Comparison of ENCODE assay signal across 26 cellular contexts in genomic region chr15:93362821-93363220, GRCh38.
DNase-seq lines count a peak whose midpoint lies in the region; ATAC-seq, FAIRE-seq and TF ChIP-seq lines count a peak whose summit lies in the region.
"Had no signal": no experiment of that assay in that cellular context is flagged by ENCODE, and none has a peak within 500 bp of the region (broad histone marks: within the 10 kb centered on the region; RNA-seq: fewer than 3 reads in every experiment).

No MANE protein-coding gene starts in this region.

- no peaks in the 10 kb centered on the region for H3K4me1 ChIP-seq in K562 (replicated peaks in 1 of 2; ENCODE audit: control insufficient read depth in 2 of 2, insufficient read depth in 2 of 2, low read length in 2 of 2)
- H3K4me1 ChIP-seq in iPS-20b (ENCODE audit: insufficient read depth, low read length): peaks cover 43% of the 10 kb centered on the region
- H3K4me1 ChIP-seq: heart right ventricle had no signal

- peak; percentile 38; the same call in 1 of the 3 replicates for ATAC-seq in K562
- ATAC-seq in sciatic nerve: peak; percentile 51
- ATAC-seq: CD8-positive, alpha-beta T cell; heart right ventricle; T-helper 17 cell had no signal

- H4K20me1 ChIP-seq in K562 (replicated peaks; ENCODE audit: control insufficient read depth, insufficient read depth, low read length): no peaks in the 10 kb centered on the region

- H3K27ac ChIP-seq in K562 (ENCODE audit: extremely low read depth, low read depth, low read length): no peak overlapping the region
- H3K27ac ChIP-seq in iPS-20b (ENCODE audit: low read length): no peak overlapping the region
- H3K27ac ChIP-seq: epithelial cell of prostate, heart right ventricle, SJSA1, skin epidermis had no signal

- no peak for FAIRE-seq in K562 (lab: Jason Lieb, UNC)
- FAIRE-seq: HTR-8/SVneo, RCC 7860 had no signal

- no peak overlapping the region for H3K9ac ChIP-seq in K562 (ENCODE audit: insufficient read depth in 1 of 2, low read depth in 2 of 2, low read length in 2 of 2)
- H3K9ac ChIP-seq in iPS-20b (ENCODE audit: low read depth, low read length): no peak overlapping the region

- TF ChIP-seq RAD21 in K562 (CRISPR knock-in tag; conservative IDR thresholded peaks at IDR 0.05 in 1 of 2, IDR thresholded peaks at IDR 0.05 in 1 of 2): no peak

- no peaks in the 10 kb centered on the region for H3K9me3 ChIP-seq in K562 (replicated peaks; ENCODE audit: control insufficient read depth, insufficient read depth, low read depth, low read length)
- no peaks in the 10 kb centered on the region for H3K9me3 ChIP-seq in iPS-20b (ENCODE audit: insufficient read depth, low read depth, low read length)
- H3K9me3 ChIP-seq: heart right ventricle, SJSA1 had no signal

- no peak for TF ChIP-seq POLR2A in K562 (conservative IDR thresholded peaks at IDR 0.05)

- no TSS peak for BruUV-seq in K562 (replicated peaks; lab: Mats Ljungman, UMichigan)

- H3K4me2 ChIP-seq in K562 (ENCODE audit: insufficient read depth, low read length): no peak overlapping the region

- H3K4me3 ChIP-seq in K562: no peak overlapping the region
- H3K4me3 ChIP-seq in iPS-20b (ENCODE audit: low read length): peak overlapping the region; percentile 30; the same call in 1 of the 2 replicates
- H3K4me3 ChIP-seq: heart right ventricle, SJSA1, skin epidermis had no signal

- TF ChIP-seq CTCF in K562 (IDR thresholded peaks at IDR 0.05 in 2 of 3, conservative IDR thresholded peaks at IDR 0.05 in 1 of 3; ENCODE audit: insufficient read depth in 2 of 3, low read depth in 1 of 3, low read length in 3 of 3): no peak

- H3K9me1 ChIP-seq in K562 (ENCODE audit: control insufficient read depth, insufficient read depth, low read length): no peaks in the 10 kb centered on the region

- CTCF ChIA-PET in K562 (lab: Yijun Ruan, JAX; ENCODE audit: low intra/inter-chr PET ratio): no interaction called here

- no peaks in the 10 kb centered on the region for H3K79me2 ChIP-seq in K562 (ENCODE audit: control insufficient read depth, insufficient read depth, low read length)

- intact Hi-C loops in K562 (cut with micrococcal nuclease) (no loop called here), sciatic nerve (cut with DNase I) (no loop called here)

- TF ChIP-seq EP300 in K562 (IDR thresholded peaks at IDR 0.05; ENCODE audit: low read length): no peak

- H3K27me3 ChIP-seq in K562 (ENCODE audit: control insufficient read depth in 2 of 2, insufficient read depth in 2 of 2, low read length in 2 of 2): peaks cover 0 to 7% of the 10 kb centered on the region in 2 experiments; a peak in 1 of 5 replicates
- H3K27me3 ChIP-seq in iPS-20b (ENCODE audit: insufficient read depth, low read length): peaks cover 78% of the 10 kb centered on the region
- H3K27me3 ChIP-seq: SJSA1 had no signal

- POLR2A ChIA-PET in K562 (lab: Yijun Ruan, JAX): no interaction called here

- whole genome bisulfite sequencing in K562 (ENCODE audit: insufficient coverage, low coverage, missing lambda C conversion rate): 10% methylated on average over 8 of the region's 8 CpGs

- in situ Hi-C loops in K562 (cut with MboI): no loop called here

- H2AFZ ChIP-seq in K562 (ENCODE audit: low read depth, low read length): no peak overlapping the region

- no peaks in the 10 kb centered on the region for H3K36me3 ChIP-seq in K562 (ENCODE audit: control insufficient read depth, insufficient read depth, low read length)
- H3K36me3 ChIP-seq in iPS-20b (ENCODE audit: insufficient read depth, low read depth, low read length): no peaks in the 10 kb centered on the region
- H3K36me3 ChIP-seq: heart right ventricle, SJSA1 had no signal

- DNase-seq in NCI-H1417 (lab: John Stamatoyannopoulos, UW): peak in 2 of 3 experiments; percentile 23 to 46
- DNase-seq in NCI-H1417 treated with DMSO at 0.1 percent for 48 hours (lab: John Stamatoyannopoulos, UW): no peak
- peak in 1 of 4 experiments; percentile 3 for DNase-seq in K562 (ENCODE audit: extremely low read depth in 1 of 4, low spot score in 3 of 4)
- DNase-seq in sciatic nerve (ENCODE audit: low spot score): no peak
- no peak for DNase-seq in NCI-H446 treated with DMSO at 0.1 percent for 48 hours (lab: John Stamatoyannopoulos, UW)
- no peak for DNase-seq in COR-L47 (lab: John Stamatoyannopoulos, UW)
- no peak for DNase-seq in SKM-1 (lab: John Stamatoyannopoulos, UW; ENCODE audit: unreplicated experiment)
- DNase-seq: activated T-cell treated with anti-CD3 and anti-CD28 coated beads, Interleukin-2, amount 50 U/mL, for 24 hours; AML-193; CD8-positive, alpha-beta T cell; DMS53; GF-D8; heart right ventricle; islet precursor cell; NCI-H2081; NCI-H510A; NK-92 treated with Interleukin-12 subunit alpha and Interleukin-12 subunit beta, amount 100 ng/mL, for 24 hours; stimulated activated CD4-positive, alpha-beta T cell treated with anti-CD3 and anti-CD28 coated beads, Interleukin-1b, Interleukin-23, amount 100 ng/mL, for 48 hours; T-helper 17 cell; trophoblast cell had no signal

TF ChIP-seq in K562, 482 proteins besides CTCF, POLR2A, EP300 and RAD21 (continues in another document):
- TF ChIP-seq BRF1 (IDR thresholded peaks at IDR 0.05; ENCODE audit: borderline replicate concordance, extremely low read depth, insufficient read length) (no peak), TCF3 (CRISPR knock-in tag; IDR thresholded peaks at IDR 0.05) (no peak), ARID4B (CRISPR knock-in tag; IDR thresholded peaks at IDR 0.05) (no peak), MAX (CRISPR knock-in tag; IDR thresholded peaks at IDR 0.05) (no peak), ELF1 (tag; IDR thresholded peaks at IDR 0.05) (no peak), SMAD2 (IDR thresholded peaks at IDR 0.05; ENCODE audit: low read depth, low read length) (no peak), ARNT (IDR thresholded peaks at IDR 0.05) (no peak), PTBP1 (IDR thresholded peaks at IDR 0.05; ENCODE audit: low read depth, low read length) (no peak), ASH1L (IDR thresholded peaks at IDR 0.05; ENCODE audit: borderline replicate concordance, low read depth, partially characterized antibody) (no peak), MAZ (CRISPR knock-in tag; conservative IDR thresholded peaks at IDR 0.05 in 1 of 2, IDR thresholded peaks at IDR 0.05 in 1 of 2) (no peak), ZMIZ1 (IDR thresholded peaks at IDR 0.05; ENCODE audit: low read depth in 2 of 2, low read length in 2 of 2) (no peak), COPS2 (conservative IDR thresholded peaks at IDR 0.05) (no peak), ZNF57 (CRISPR knock-in tag; IDR thresholded peaks at IDR 0.05) (no peak), SREBF2 (CRISPR knock-in tag; IDR thresholded peaks at IDR 0.05) (no peak)

Comparison
In these comparisons a context has a peak if more than half of its experiments do, and no peak if none do; other contexts are left out.
1. DNase-seq: peak in NCI-H1417 (2 of 3); none in NCI-H1417 treated with DMSO at 0.1 percent for 48 hours (single experiment), sciatic nerve (single experiment), NCI-H446 treated with DMSO at 0.1 percent for 48 hours (single experiment), COR-L47 (single experiment) and SKM-1 (single experiment).